In genomic region chr3:69719292-69719691, GRCh38 we compare ENCODE assay signal across 1 cellular context.
TF ChIP-seq lines count a peak whose summit lies in the region.

No MANE protein-coding gene starts in this region.

TF ChIP-seq in K562, 482 proteins besides CTCF, POLR2A, EP300 and RAD21 (continued from another document and continues in another):
- TF ChIP-seq NR0B1 (IDR thresholded peaks at IDR 0.05; ENCODE audit: partially characterized antibody), result no peak
- TF ChIP-seq GTF2E2 (tag; IDR thresholded peaks at IDR 0.05), result no peak
- no peak for TF ChIP-seq DNMT1 (IDR thresholded peaks at IDR 0.05)
- TF ChIP-seq TRIM25 (IDR thresholded peaks at IDR 0.05; ENCODE audit: borderline replicate concordance), result no peak
- TF ChIP-seq JUND (IDR thresholded peaks at IDR 0.05; ENCODE audit: borderline replicate concordance, low read depth, low read length), result peak; percentile 85
- TF ChIP-seq JUND (tag; IDR thresholded peaks at IDR 0.05; ENCODE audit: borderline replicate concordance, low read depth, low read length), result peak; percentile 79; the same call in 2 of the 3 replicates
- TF ChIP-seq BMI1 (IDR thresholded peaks at IDR 0.05; ENCODE audit: low read length), result no peak
- TF ChIP-seq KDM5B (IDR thresholded peaks at IDR 0.05; ENCODE audit: insufficient replicate concordance, low read depth, low read length), result no peak
- TF ChIP-seq NBN (IDR thresholded peaks at IDR 0.05; ENCODE audit: low read depth), result no peak; the same call in 1 of the 2 replicates
- no peak for TF ChIP-seq MTA1 (IDR thresholded peaks at IDR 0.05; ENCODE audit: borderline replicate concordance)
- TF ChIP-seq EHMT2 (IDR thresholded peaks at IDR 0.05), result no peak
- TF ChIP-seq ZBTB12 (CRISPR knock-in tag; IDR thresholded peaks at IDR 0.05), result no peak
- TF ChIP-seq UBTF (IDR thresholded peaks at IDR 0.05; ENCODE audit: borderline replicate concordance in 1 of 2, low read depth in 2 of 2, low read length in 2 of 2), result no peak
- TF ChIP-seq ZKSCAN8 (CRISPR knock-in tag; IDR thresholded peaks at IDR 0.05), result no peak
- TF ChIP-seq ESRRA (IDR thresholded peaks at IDR 0.05; ENCODE audit: borderline replicate concordance, low read depth), result no peak
- no peak for TF ChIP-seq NFYB (IDR thresholded peaks at IDR 0.05; ENCODE audit: extremely low read depth, insufficient read length)
- TF ChIP-seq GATA2 (CRISPR knock-in tag; IDR thresholded peaks at IDR 0.05), result peak; percentile 42; the same call in 1 of the 2 replicates
- TF ChIP-seq ZNF583 (CRISPR knock-in tag; IDR thresholded peaks at IDR 0.05), result no peak
- TF ChIP-seq HMG20B (CRISPR knock-in tag; IDR thresholded peaks at IDR 0.05), result no peak
- TF ChIP-seq TFAM (CRISPR knock-in tag; conservative IDR thresholded peaks at IDR 0.05), result no peak
- TF ChIP-seq ATF3 (IDR thresholded peaks at IDR 0.05), result peak; percentile 73; the same call in 1 of the 2 replicates
- TF ChIP-seq ATF3 (CRISPR knock-in tag; conservative IDR thresholded peaks at IDR 0.05), result no peak
- TF ChIP-seq JUNB (CRISPR knock-in tag; conservative IDR thresholded peaks at IDR 0.05), result no peak
- TF ChIP-seq HNRNPLL (IDR thresholded peaks at IDR 0.05; ENCODE audit: low read depth, low read length, poor library complexity, severe bottlenecking), result no peak
- TF ChIP-seq SRSF1 (IDR thresholded peaks at IDR 0.05; ENCODE audit: low read depth, low read length), result no peak
- no peak for TF ChIP-seq TFE3 (CRISPR knock-in tag; IDR thresholded peaks at IDR 0.05)
- peak; percentile 47 for TF ChIP-seq MAFG (tag; conservative IDR thresholded peaks at IDR 0.05)
- TF ChIP-seq OTX1 (CRISPR knock-in tag; IDR thresholded peaks at IDR 0.05), result no peak
- TF ChIP-seq FOXM1 (IDR thresholded peaks at IDR 0.05; ENCODE audit: low read depth), result peak; percentile 59; the same call in 1 of the 2 replicates
- no peak for TF ChIP-seq FOXM1 (CRISPR knock-in tag; IDR thresholded peaks at IDR 0.05; ENCODE audit: low read depth)
- no peak for TF ChIP-seq CREBBP (IDR thresholded peaks at IDR 0.05; ENCODE audit: low read depth, low read length)
- no peak for TF ChIP-seq NCOA6 (IDR thresholded peaks at IDR 0.05)
- TF ChIP-seq ZSCAN32 (CRISPR knock-in tag; IDR thresholded peaks at IDR 0.05), result no peak
- TF ChIP-seq EZH2 (IDR thresholded peaks at IDR 0.05; ENCODE audit: borderline replicate concordance, low read depth, low read length), result no peak
- no peak for TF ChIP-seq USF2 (CRISPR knock-in tag; IDR thresholded peaks at IDR 0.05)
- TF ChIP-seq PHB (CRISPR knock-in tag; IDR thresholded peaks at IDR 0.05), result no peak
- TF ChIP-seq FOS (IDR thresholded peaks at IDR 0.05; ENCODE audit: extremely low read depth, insufficient read length), result peak; percentile 51
- TF ChIP-seq RAD51 (IDR thresholded peaks at IDR 0.05; ENCODE audit: borderline replicate concordance, low read depth), result no peak
- peak; percentile 35; the same call in 1 of the 2 replicates for TF ChIP-seq MAFK (IDR thresholded peaks at IDR 0.05; ENCODE audit: low read length)
- no peak for TF ChIP-seq EWSR1 (IDR thresholded peaks at IDR 0.05; ENCODE audit: borderline replicate concordance, low read depth, partially characterized antibody)
- TF ChIP-seq CHD7 (IDR thresholded peaks at IDR 0.05; ENCODE audit: low read depth, low read length), result no peak
- TF ChIP-seq RUNX1 (IDR thresholded peaks at IDR 0.05; ENCODE audit: low read depth), result no peak
- no peak for TF ChIP-seq POLR2AphosphoS2 (IDR thresholded peaks at IDR 0.05; ENCODE audit: low read length)
- no peak for TF ChIP-seq CREB1 (IDR thresholded peaks at IDR 0.05)
- TF ChIP-seq CREB1 (CRISPR knock-in tag; IDR thresholded peaks at IDR 0.05), result no peak
- TF ChIP-seq ZNF699 (CRISPR knock-in tag; IDR thresholded peaks at IDR 0.05; ENCODE audit: insufficient replicate concordance), result no peak
